In genomic region chr3:44762170-44762677, GRCh38 we compare ENCODE assay signal across 8 cellular contexts. TPM values are rescaled to one million over a fixed set of nuclear protein-coding genes. Genes with fewer than 3 reads are reported as not detected.
A peak's percentile ranks its signal among the peaks of the same experiment; 100 is the strongest.
DNase-seq lines count a peak whose midpoint lies in the region; ATAC-seq and TF ChIP-seq lines count a peak whose summit lies in the region.

No MANE protein-coding gene starts in this region.

- peaks cover 9% of the 10 kb centered on the region for H3K4me1 ChIP-seq in CD8-positive, alpha-beta memory T cell (ENCODE audit: insufficient read depth, low read length)
- H3K4me1 ChIP-seq in iPS DF 6.9 (ENCODE audit: control insufficient read depth, insufficient read depth, low read length), result no peaks in the 10 kb centered on the region

- DNase-seq in CD8-positive, alpha-beta memory T cell, result no peak
- peak; percentile 4 for DNase-seq in HFFc6
- no peak for DNase-seq in iPS DF 6.9 (ENCODE audit: low read depth, low spot score)
- no peak for DNase-seq in stimulated activated naive CD8-positive, alpha-beta T cell treated with anti-CD3 and anti-CD28 coated beads, Interleukin-15, amount 100 ng/mL, for 72 hours
- no peak for DNase-seq in midbrain (lab: John Stamatoyannopoulos, UW)

- no peaks in the 10 kb centered on the region for H3K9me3 ChIP-seq in CD8-positive, alpha-beta memory T cell (ENCODE audit: low read length)
- no peaks in the 10 kb centered on the region for H3K9me3 ChIP-seq in iPS DF 6.9 (ENCODE audit: control insufficient read depth, insufficient read depth, low read length)

- peaks cover 0 to 4% (median 0%) of the 10 kb centered on the region in 5 donors for H3K9me3 Mint-ChIP-seq in CD8-positive, alpha-beta memory T cell
- H3K9me3 Mint-ChIP-seq in HFFc6, result peaks cover 40% of the 10 kb centered on the region
- peaks cover 18% of the 10 kb centered on the region in 2 donors for H3K9me3 Mint-ChIP-seq in stimulated activated naive CD8-positive, alpha-beta T cell treated with anti-CD3 and anti-CD28 coated beads, Interleukin-15, amount 100 ng/mL, for 72 hours

- H3K27ac Mint-ChIP-seq in CD8-positive, alpha-beta memory T cell, result peak overlapping the region in 7 of 8 donors; percentile 43 to 93 (median 64)
- H3K27ac Mint-ChIP-seq in HFFc6, result peak overlapping the region; percentile 77
- peak overlapping the region; percentile 88 to 91 for H3K27ac Mint-ChIP-seq in stimulated activated naive CD8-positive, alpha-beta T cell treated with anti-CD3 and anti-CD28 coated beads, Interleukin-15, amount 100 ng/mL, for 72 hours

- TF ChIP-seq CTCF in HFFc6 (IDR thresholded peaks at IDR 0.05), result no peak
- TF ChIP-seq CTCF in VCaP (conservative IDR thresholded peaks at IDR 0.05), result no peak

- H3K27me3 ChIP-seq in CD8-positive, alpha-beta memory T cell (ENCODE audit: insufficient read depth, low read length, poor library complexity, severe bottlenecking), result no peaks in the 10 kb centered on the region
- H3K27me3 ChIP-seq in iPS DF 6.9 (ENCODE audit: control insufficient read depth, insufficient read depth, low read length), result no peaks in the 10 kb centered on the region

- ATAC-seq in stimulated activated naive CD8-positive, alpha-beta T cell treated with anti-CD3 and anti-CD28 coated beads, Interleukin-15, amount 100 ng/mL, for 72 hours, result no peak
- ATAC-seq in HG03460 (IDR thresholded peaks at IDR 0.05; ENCODE audit: unreplicated experiment), result no peak
- no peak for ATAC-seq in GM18519 (IDR thresholded peaks at IDR 0.05; ENCODE audit: low FRiP score, unreplicated experiment)

- peak overlapping the region; percentile 91 to 97 (median 94) for H3K4me3 Mint-ChIP-seq in CD8-positive, alpha-beta memory T cell
- peak overlapping the region; percentile 92 for H3K4me3 Mint-ChIP-seq in HFFc6
- H3K4me3 Mint-ChIP-seq in stimulated activated naive CD8-positive, alpha-beta T cell treated with anti-CD3 and anti-CD28 coated beads, Interleukin-15, amount 100 ng/mL, for 72 hours, result peak overlapping the region; percentile 93 to 94

- peaks cover 15 to 28% (median 22%) of the 10 kb centered on the region in 3 donors for H3K36me3 Mint-ChIP-seq in CD8-positive, alpha-beta memory T cell
- H3K36me3 Mint-ChIP-seq in HFFc6 (ENCODE audit: low read depth), result peaks cover 53% of the 10 kb centered on the region

- POLR2A ChIA-PET in CD8-positive, alpha-beta memory T cell (lab: Charles Lee), result interaction anchor here (1.1 to 1.4 kb wide), 3 partner anchors 33 to 243 kb away, joined by 5 to 7 read pairs (median 6); partner anchors contain the start of genes EXOSC7, ZDHHC3 and ZNF501

- peaks cover 0 to 5% of the 10 kb centered on the region in 2 donors for H3K27me3 Mint-ChIP-seq in CD8-positive, alpha-beta memory T cell
- peaks cover 3% of the 10 kb centered on the region; the same call in 1 of the 2 replicates for H3K27me3 Mint-ChIP-seq in HFFc6 (ENCODE audit: insufficient read depth)
- peaks cover 9% of the 10 kb centered on the region for H3K27me3 Mint-ChIP-seq in stimulated activated naive CD8-positive, alpha-beta T cell treated with anti-CD3 and anti-CD28 coated beads, Interleukin-15, amount 100 ng/mL, for 72 hours

- peak overlapping the region; percentile 96 for H3K27ac ChIP-seq in CD8-positive, alpha-beta memory T cell (ENCODE audit: low read depth, low read length)
- H3K27ac ChIP-seq in VCaP (peak overlapping the region; percentile 86), iPS DF 6.9 (ENCODE audit: low read length) (no peak overlapping the region)

- H3K36me3 ChIP-seq in CD8-positive, alpha-beta memory T cell (ENCODE audit: insufficient read depth, low read length), result peaks cover 3% of the 10 kb centered on the region
- H3K36me3 ChIP-seq in iPS DF 6.9 (ENCODE audit: control insufficient read depth, insufficient read depth, low read length), result no peaks in the 10 kb centered on the region; the same call in 1 of the 2 replicates

- CTCF ChIA-PET in CD8-positive, alpha-beta memory T cell (lab: Charles Lee), result interaction anchor here (0.8 to 3.0 kb wide), 2 partner anchors 33 to 251 kb away, joined by 3 to 17 read pairs; partner anchors contain the start of gene ZNF501

- peaks cover 26 to 47% (median 42%) of the 10 kb centered on the region in 3 donors for H3K4me1 Mint-ChIP-seq in CD8-positive, alpha-beta memory T cell
- H3K4me1 Mint-ChIP-seq in HFFc6 (ENCODE audit: low read depth), result peaks cover 11% of the 10 kb centered on the region
- peaks cover 21% of the 10 kb centered on the region for H3K4me1 Mint-ChIP-seq in stimulated activated naive CD8-positive, alpha-beta T cell treated with anti-CD3 and anti-CD28 coated beads, Interleukin-15, amount 100 ng/mL, for 72 hours

- H3K4me3 ChIP-seq in CD8-positive, alpha-beta memory T cell (ENCODE audit: low read length), result peak overlapping the region; percentile 95
- H3K4me3 ChIP-seq in iPS DF 6.9 (ENCODE audit: low read length), result peak overlapping the region; percentile 93

- WGBS in iPS DF 6.9 (ENCODE audit: insufficient coverage, insufficient read length), result no CpG with 5 or more reads among the region's 9 CpGs

RNA-seq across cellular contexts. Expression of gene KIF15, which starts 0.6 kb away (rescaled TPM):
- 10 to 100 TPM; 21.7 to 23.6 TPM for total RNA-seq in CD8-positive, alpha-beta memory T cell
- polyA plus RNA-seq in CD8-positive, alpha-beta memory T cell, result 0.24 TPM
- total RNA-seq in HFFc6 (2021; fragmentation: NEBNext Ultra II Directional; extraction: Animal tissue kit (Norgen Biotek cat#: 25700)), result 10 to 100 TPM in 3 of 6 experiments, 1 to 10 TPM in 3; 4.4 to 11.9 (median 9.7) TPM

RNA-seq across cellular contexts. Expression of gene KIAA1143, which starts 0.8 kb away (rescaled TPM):
- total RNA-seq in CD8-positive, alpha-beta memory T cell, result 10 to 100 TPM; 38.9 to 41.7 TPM
- polyA plus RNA-seq in CD8-positive, alpha-beta memory T cell, result 24.5 TPM
- 10 to 100 TPM; 25.5 to 36.7 (median 30.1) TPM for total RNA-seq in HFFc6 (2021; fragmentation: NEBNext Ultra II Directional; extraction: Animal tissue kit (Norgen Biotek cat#: 25700))

RNA-seq across cellular contexts. Expression of gene ZNF501, which starts 32.8 kb away (rescaled TPM):
- total RNA-seq in CD8-positive, alpha-beta memory T cell, result 1 to 10 TPM; 4.9 to 6.0 TPM
- 2.9 TPM for polyA plus RNA-seq in CD8-positive, alpha-beta memory T cell
- total RNA-seq in HFFc6 (2021; fragmentation: NEBNext Ultra II Directional; extraction: Animal tissue kit (Norgen Biotek cat#: 25700)), result 1 to 10 TPM; 1.0 to 2.0 (median 1.7) TPM

RNA-seq across cellular contexts. Expression of gene ZNF502, which starts 49.8 kb away (rescaled TPM):
- total RNA-seq in CD8-positive, alpha-beta memory T cell, result 1 to 10 TPM; 1.6 to 1.7 TPM
- polyA plus RNA-seq in CD8-positive, alpha-beta memory T cell, result 4.1 TPM
- under 1 TPM; 0.09 to 0.88 (median 0.56) TPM for total RNA-seq in HFFc6 (2021; fragmentation: NEBNext Ultra II Directional; extraction: Animal tissue kit (Norgen Biotek cat#: 25700))
